ENCODE assay signal across 40 cellular contexts in genomic region chr3:94645790-94646189, GRCh38.
"Had no signal": no experiment of that assay in that cellular context is flagged by ENCODE, and none has a peak within 500 bp of the region (broad histone marks: within the 10 kb centered on the region; RNA-seq: fewer than 3 reads in every experiment).

No MANE protein-coding gene starts in this region.

- H3K4me3 ChIP-seq: adrenal gland, ascending aorta, body of pancreas, breast epithelium, cardiac muscle cell had no signal

- H3K9me3 ChIP-seq: adrenal gland, ascending aorta, body of pancreas, breast epithelium had no signal

- H3K27me3 ChIP-seq: adrenal gland, ascending aorta, body of pancreas, brain microvascular endothelial cell, breast epithelium, cardiac muscle cell had no signal

- H3K27ac ChIP-seq: adrenal gland, ascending aorta, body of pancreas, brain microvascular endothelial cell, breast epithelium, cardiac muscle cell had no signal

- H3K36me3 ChIP-seq: adrenal gland, ascending aorta, brain microvascular endothelial cell, breast epithelium, cardiac muscle cell had no signal

- H3K4me3 Mint-ChIP-seq: activated naive CD4-positive, alpha-beta T cell treated with anti-CD3 and anti-CD28 coated beads for 36 hours; activated naive CD4-positive, alpha-beta T cell treated with anti-CD3 and anti-CD28 coated beads, Interleukin-2, amount 10 ng/mL, durations not matched to agents 7 days and 5 days; activated naive CD4-positive, alpha-beta T cell treated with anti-CD3 and anti-CD28 coated beads, Interleukin-2, amount 50 U/mL, for 24 hours; activated naive CD8-positive, alpha-beta T cell; activated naive CD8-positive, alpha-beta T cell treated with anti-CD3 and anti-CD28 coated beads for 36 hours; activated naive CD8-positive, alpha-beta T cell treated with anti-CD3 and anti-CD28 coated beads, Interleukin-2, amount 10 ng/mL, durations not matched to agents 7 days and 5 days; activated naive CD8-positive, alpha-beta T cell treated with anti-CD3 and anti-CD28 coated beads, Interleukin-2, amount 50 U/mL, for 24 hours; activated T-cell treated with anti-CD3 and anti-CD28 coated beads, Interleukin-2, amount 50 U/mL, for 24 hours; activated T-cell treated with anti-CD3 and anti-CD28 coated beads, Interleukin-2, amount 50 U/mL, for 4 hours; activated T-cell treated with anti-CD3 and anti-CD28 coated beads, Interleukin-2, amount 50 U/mL, for 72 hours; activated T-helper 1 cell treated with anti-CD3 and anti-CD28 coated beads, Interleukin-12 subunit alpha, Interleukin-12 subunit beta, Interleukin-2, Interleukin-4 antibody, amounts not matched to agents 30 ng/mL and 10 ng/mL and 1 ng/mL, durations not matched to agents 14 hours and 24 hours and 36 hours; activated T-helper 17 cell treated with anti-CD3 and anti-CD28 coated beads, Interleukin-2, amount 50 U/mL, for 72 hours; brain; central memory CD8-positive, alpha-beta T cell had no signal

- H3K4me1 Mint-ChIP-seq: activated naive CD4-positive, alpha-beta T cell treated with anti-CD3 and anti-CD28 coated beads, Interleukin-2, amount 10 ng/mL, durations not matched to agents 7 days and 5 days; activated naive CD4-positive, alpha-beta T cell treated with anti-CD3 and anti-CD28 coated beads, Interleukin-2, amount 50 U/mL, for 24 hours; activated naive CD8-positive, alpha-beta T cell treated with anti-CD3 and anti-CD28 coated beads for 36 hours; activated naive CD8-positive, alpha-beta T cell treated with anti-CD3 and anti-CD28 coated beads, Interleukin-2, amount 10 ng/mL, durations not matched to agents 7 days and 5 days; activated naive CD8-positive, alpha-beta T cell treated with anti-CD3 and anti-CD28 coated beads, Interleukin-2, amount 50 U/mL, for 24 hours; activated T-helper 17 cell treated with anti-CD3 and anti-CD28 coated beads, Interleukin-2, amount 50 U/mL, for 72 hours; brain; central memory CD8-positive, alpha-beta T cell had no signal

- H3K27me3 Mint-ChIP-seq: activated naive CD4-positive, alpha-beta T cell treated with anti-CD3 and anti-CD28 coated beads, Interleukin-2, amount 10 ng/mL, durations not matched to agents 7 days and 5 days; activated naive CD4-positive, alpha-beta T cell treated with anti-CD3 and anti-CD28 coated beads, Interleukin-2, amount 50 U/mL, for 24 hours; activated naive CD8-positive, alpha-beta T cell; activated naive CD8-positive, alpha-beta T cell treated with anti-CD3 and anti-CD28 coated beads for 36 hours; activated naive CD8-positive, alpha-beta T cell treated with anti-CD3 and anti-CD28 coated beads, Interleukin-2, amount 10 ng/mL, durations not matched to agents 7 days and 5 days; activated naive CD8-positive, alpha-beta T cell treated with anti-CD3 and anti-CD28 coated beads, Interleukin-2, amount 50 U/mL, for 24 hours; activated T-cell treated with anti-CD3 and anti-CD28 coated beads, Interleukin-2, amount 50 U/mL, for 24 hours; activated T-helper 17 cell treated with anti-CD3 and anti-CD28 coated beads, Interleukin-2, amount 50 U/mL, for 72 hours; central memory CD8-positive, alpha-beta T cell had no signal

- H3K27ac Mint-ChIP-seq: activated naive CD4-positive, alpha-beta T cell treated with anti-CD3 and anti-CD28 coated beads for 36 hours; activated naive CD4-positive, alpha-beta T cell treated with anti-CD3 and anti-CD28 coated beads, Interleukin-2, amount 10 ng/mL, durations not matched to agents 7 days and 5 days; activated naive CD4-positive, alpha-beta T cell treated with anti-CD3 and anti-CD28 coated beads, Interleukin-2, amount 50 U/mL, for 24 hours; activated naive CD4-positive, alpha-beta T cell treated with anti-CD3 and anti-CD28 coated beads, Interleukin-2, amount 50 U/mL, for 72 hours; activated naive CD8-positive, alpha-beta T cell; activated naive CD8-positive, alpha-beta T cell treated with anti-CD3 and anti-CD28 coated beads for 36 hours; activated naive CD8-positive, alpha-beta T cell treated with anti-CD3 and anti-CD28 coated beads, Interleukin-2, amount 10 ng/mL, durations not matched to agents 7 days and 5 days; activated naive CD8-positive, alpha-beta T cell treated with anti-CD3 and anti-CD28 coated beads, Interleukin-2, amount 50 U/mL, for 24 hours; activated T-cell treated with anti-CD3 and anti-CD28 coated beads, Interleukin-2, amount 50 U/mL, for 24 hours; activated T-cell treated with anti-CD3 and anti-CD28 coated beads, Interleukin-2, amount 50 U/mL, for 72 hours; activated T-helper 1 cell treated with anti-CD3 and anti-CD28 coated beads, Interleukin-12 subunit alpha, Interleukin-12 subunit beta, Interleukin-2, Interleukin-4 antibody, amounts not matched to agents 30 ng/mL and 10 ng/mL and 1 ng/mL, durations not matched to agents 14 hours and 24 hours and 36 hours; activated T-helper 17 cell treated with anti-CD3 and anti-CD28 coated beads, Interleukin-2, amount 50 U/mL, for 72 hours; activated T-helper 2 cell treated with anti-CD3 and anti-CD28 coated beads, Interferon-gamma antibody, Interleukin-2, Interleukin-4, amounts not matched to agents 10 μg/mL and 5 μg/mL and 100 μg/mL, durations not matched to agents 14 hours and 24 hours and 36 hours; brain had no signal

- ATAC-seq: activated naive CD4-positive, alpha-beta T cell treated with anti-CD3 and anti-CD28 coated beads, Interleukin-2, amount 50 U/mL, for 72 hours; activated naive CD8-positive, alpha-beta T cell treated with anti-CD3 and anti-CD28 coated beads, Interleukin-2, amount 50 U/mL, for 24 hours; activated T-cell treated with anti-CD3 and anti-CD28 coated beads, Interleukin-2, amount 50 U/mL, for 4 hours; activated T-cell treated with anti-CD3 and anti-CD28 coated beads, Interleukin-2, amount 50 U/mL, for 72 hours; activated T-helper 17 cell treated with anti-CD3 and anti-CD28 coated beads, Interleukin-2, amount 50 U/mL, for 72 hours; body of pancreas had no signal

- DNase-seq: activated effector memory CD4-positive, alpha-beta T cell treated with anti-CD3 and anti-CD28 coated beads, Interleukin-2, amount 50 U/mL, for 16 hours; activated effector memory CD4-positive, alpha-beta T cell treated with Interleukin-2 at 50 U/mL for 16 hours; activated gamma-delta T cell; activated gamma-delta T cell treated with Interleukin-2 at 50 U/mL for 16 hours; activated naive CD4-positive, alpha-beta T cell; activated naive CD4-positive, alpha-beta T cell treated with anti-CD3 and anti-CD28 coated beads for 36 hours; activated naive CD4-positive, alpha-beta T cell treated with anti-CD3 and anti-CD28 coated beads, Interleukin-2, amount 10 ng/mL, durations not matched to agents 7 days and 5 days; activated naive CD4-positive, alpha-beta T cell treated with anti-CD3 and anti-CD28 coated beads, Interleukin-2, amount 50 U/mL, for 16 hours; activated naive CD4-positive, alpha-beta T cell treated with Interleukin-2 at 50 U/mL for 16 hours; activated naive CD8-positive, alpha-beta T cell treated with anti-CD3 and anti-CD28 coated beads for 36 hours; activated naive CD8-positive, alpha-beta T cell treated with anti-CD3 and anti-CD28 coated beads, Interleukin-2, amount 10 ng/mL, durations not matched to agents 7 days and 5 days; activated naive CD8-positive, alpha-beta T cell treated with anti-CD3 and anti-CD28 coated beads, Interleukin-2, amount 50 U/mL, for 24 hours; activated T-cell treated with anti-CD3 and anti-CD28 coated beads, Interleukin-2, amount 50 U/mL, for 1 hour; activated T-cell treated with anti-CD3 and anti-CD28 coated beads, Interleukin-2, amount 50 U/mL, for 24 hours; activated T-cell treated with anti-CD3 and anti-CD28 coated beads, Interleukin-2, amount 50 U/mL, for 4 hours; activated T-cell treated with anti-CD3 and anti-CD28 coated beads, Interleukin-2, amount 50 U/mL, for 48 hours; activated T-cell treated with anti-CD3 and anti-CD28 coated beads, Interleukin-2, amount 50 U/mL, for 72 hours; adrenal gland; amniotic stem cell; amygdala; anterior cingulate cortex; aorta; body of pancreas; brain microvascular endothelial cell; caudate nucleus; central memory CD4-positive, alpha-beta T cell; cerebellar nuclear complex had no signal

- H3K4me1 ChIP-seq: adrenal gland, ascending aorta, breast epithelium had no signal

- FAIRE-seq: astrocyte, bronchial epithelial cell had no signal

- H3K36me3 Mint-ChIP-seq: activated naive CD4-positive, alpha-beta T cell treated with anti-CD3 and anti-CD28 coated beads, Interleukin-2, amount 10 ng/mL, durations not matched to agents 7 days and 5 days; activated naive CD4-positive, alpha-beta T cell treated with anti-CD3 and anti-CD28 coated beads, Interleukin-2, amount 50 U/mL, for 24 hours; activated naive CD8-positive, alpha-beta T cell; activated naive CD8-positive, alpha-beta T cell treated with anti-CD3 and anti-CD28 coated beads for 36 hours; activated naive CD8-positive, alpha-beta T cell treated with anti-CD3 and anti-CD28 coated beads, Interleukin-2, amount 10 ng/mL, durations not matched to agents 7 days and 5 days; brain had no signal
